In genomic region chr18:79402209-79402576, GRCh38 we compare ENCODE assay signal across 14 cellular contexts. TPM values are rescaled to one million over a fixed set of nuclear protein-coding genes. Genes with fewer than 3 reads are reported as not detected.
DNase-seq lines count a peak whose midpoint lies in the region; TF ChIP-seq lines count a peak whose summit lies in the region.
"Had no signal": no experiment of that assay in that cellular context is flagged by ENCODE, and none has a peak within 500 bp of the region (broad histone marks: within the 10 kb centered on the region; RNA-seq: fewer than 3 reads in every experiment).

No MANE protein-coding gene starts in this region.

- no peak overlapping the region for H3K4me2 ChIP-seq in GM23248 (ENCODE audit: unreplicated experiment)

- no peaks in the 10 kb centered on the region for H3K9me3 ChIP-seq in GM23248 (ENCODE audit: low read depth)
- H3K9me3 ChIP-seq: adrenal gland, SJSA1 had no signal

- H3K36me3 ChIP-seq in GM23248 (ENCODE audit: low read depth) = no peaks in the 10 kb centered on the region
- H3K36me3 ChIP-seq: adrenal gland, SJSA1 had no signal

- H4K20me1 ChIP-seq in GM23248 (ENCODE audit: insufficient read depth) = no peaks in the 10 kb centered on the region

- no peaks in the 10 kb centered on the region for H3K27me3 Mint-ChIP-seq in T-helper 1 cell treated with Interleukin-12 subunit alpha and Interleukin-12 subunit beta and Interleukin-4 antibody, amounts not matched to agents 30 μg/mL and 1 μg/mL, for 36 hours (ENCODE audit: low read depth)
- no peaks in the 10 kb centered on the region for H3K27me3 Mint-ChIP-seq in activated CD4-positive, alpha-beta memory T cell treated with anti-CD3 and anti-CD28 coated beads, Interleukin-2, amount 10 ng/mL, durations not matched to agents 7 days and 5 days
- H3K27me3 Mint-ChIP-seq in glutamatergic neuron (ENCODE audit: unreplicated experiment) = peaks cover 4% of the 10 kb centered on the region

- CTCF ChIA-PET in activated CD4-positive, alpha-beta memory T cell treated with anti-CD3 and anti-CD28 coated beads, Interleukin-2, amount 10 ng/mL, durations not matched to agents 7 days and 5 days (lab: Charles Lee) = no interaction called here

- peak overlapping the region; percentile 81 for H3K4me3 Mint-ChIP-seq in T-helper 1 cell treated with Interleukin-12 subunit alpha and Interleukin-12 subunit beta and Interleukin-4 antibody, amounts not matched to agents 30 μg/mL and 1 μg/mL, for 36 hours
- peak overlapping the region; percentile 80 for H3K4me3 Mint-ChIP-seq in activated CD4-positive, alpha-beta memory T cell treated with anti-CD3 and anti-CD28 coated beads, Interleukin-2, amount 10 ng/mL, durations not matched to agents 7 days and 5 days
- no peak overlapping the region for H3K4me3 Mint-ChIP-seq in glutamatergic neuron (ENCODE audit: unreplicated experiment)

- peaks cover 15% of the 10 kb centered on the region for H3K36me3 Mint-ChIP-seq in T-helper 1 cell treated with Interleukin-12 subunit alpha and Interleukin-12 subunit beta and Interleukin-4 antibody, amounts not matched to agents 30 μg/mL and 1 μg/mL, for 36 hours (ENCODE audit: low read depth)
- H3K36me3 Mint-ChIP-seq in activated CD4-positive, alpha-beta memory T cell treated with anti-CD3 and anti-CD28 coated beads, Interleukin-2, amount 10 ng/mL, durations not matched to agents 7 days and 5 days (ENCODE audit: low read depth) = peaks cover 38% of the 10 kb centered on the region
- H3K36me3 Mint-ChIP-seq in glutamatergic neuron (ENCODE audit: unreplicated experiment) = no peaks in the 10 kb centered on the region

- H3K4me1 ChIP-seq in GM23248 (ENCODE audit: insufficient read depth) = peaks cover 7% of the 10 kb centered on the region

- DNase-seq in T-helper 1 cell = no peak
- no peak for DNase-seq in activated CD4-positive, alpha-beta memory T cell treated with anti-CD3 and anti-CD28 coated beads, Interleukin-2, amount 10 ng/mL, durations not matched to agents 7 days and 5 days
- DNase-seq in glutamatergic neuron = peak; percentile 15
- no peak for DNase-seq in NCI-H2081 treated with DMSO at 0.1 percent for 48 hours (lab: John Stamatoyannopoulos, UW)
- no peak for DNase-seq in NCI-H69 (lab: John Stamatoyannopoulos, UW)
- no peak for DNase-seq in GM23248
- DNase-seq: adrenal gland; effector CD4-positive, alpha-beta T cell; head of caudate nucleus; NCI-H1092 had no signal

- H3K79me2 ChIP-seq in GM23248 (ENCODE audit: insufficient read depth) = peaks cover 24% of the 10 kb centered on the region

- H3K9me3 Mint-ChIP-seq in T-helper 1 cell treated with Interleukin-12 subunit alpha and Interleukin-12 subunit beta and Interleukin-4 antibody, amounts not matched to agents 30 μg/mL and 1 μg/mL, for 36 hours = no peaks in the 10 kb centered on the region
- H3K9me3 Mint-ChIP-seq in activated CD4-positive, alpha-beta memory T cell treated with anti-CD3 and anti-CD28 coated beads, Interleukin-2, amount 10 ng/mL, durations not matched to agents 7 days and 5 days = no peaks in the 10 kb centered on the region
- peaks cover 5% of the 10 kb centered on the region for H3K9me3 Mint-ChIP-seq in glutamatergic neuron (ENCODE audit: unreplicated experiment)

- H3F3A ChIP-seq in GM23248 (ENCODE audit: insufficient read depth) = peaks cover 6% of the 10 kb centered on the region; the same call in 1 of the 2 replicates

- H3K9me2 ChIP-seq in GM23248 (ENCODE audit: insufficient read depth) = no peaks in the 10 kb centered on the region

- whole genome bisulfite sequencing in GM23248 (ENCODE audit: low coverage in 1 of 2, low lambda C conversion rate in 2 of 2, missing lambda C conversion rate in 2 of 2), 2 experiments = 88 to 89% methylated on average over 16 of the region's 16 CpGs

- H3K27ac Mint-ChIP-seq in T-helper 1 cell treated with Interleukin-12 subunit alpha and Interleukin-12 subunit beta and Interleukin-4 antibody, amounts not matched to agents 30 μg/mL and 1 μg/mL, for 36 hours = peak overlapping the region; percentile 94
- H3K27ac Mint-ChIP-seq in activated CD4-positive, alpha-beta memory T cell treated with anti-CD3 and anti-CD28 coated beads, Interleukin-2, amount 10 ng/mL, durations not matched to agents 7 days and 5 days = peak overlapping the region; percentile 93
- H3K27ac Mint-ChIP-seq in glutamatergic neuron (ENCODE audit: unreplicated experiment) = no peak overlapping the region

- POLR2A ChIA-PET in activated CD4-positive, alpha-beta memory T cell treated with anti-CD3 and anti-CD28 coated beads, Interleukin-2, amount 10 ng/mL, durations not matched to agents 7 days and 5 days (lab: Charles Lee) = interaction anchor here (2.1 to 3.9 kb wide), 2 partner anchors 115 to 121 kb away, joined by 6 to 20 read pairs; no protein-coding TSS in a partner anchor

- H3K4me3 ChIP-seq in skin epidermis = no peak overlapping the region
- H3K4me3 ChIP-seq in GM23248 = no peak overlapping the region
- H3K4me3 ChIP-seq: SJSA1 had no signal

- H3K4me1 Mint-ChIP-seq in T-helper 1 cell treated with Interleukin-12 subunit alpha and Interleukin-12 subunit beta and Interleukin-4 antibody, amounts not matched to agents 30 μg/mL and 1 μg/mL, for 36 hours (ENCODE audit: low read depth) = peaks cover 49% of the 10 kb centered on the region
- H3K4me1 Mint-ChIP-seq in activated CD4-positive, alpha-beta memory T cell treated with anti-CD3 and anti-CD28 coated beads, Interleukin-2, amount 10 ng/mL, durations not matched to agents 7 days and 5 days = peaks cover 63% of the 10 kb centered on the region
- peaks cover 22% of the 10 kb centered on the region for H3K4me1 Mint-ChIP-seq in glutamatergic neuron (ENCODE audit: low read depth, unreplicated experiment)

- H3K27ac ChIP-seq in skin epidermis (peak overlapping the region in 13 of 21 experiments; percentile 9 to 96 (median 73)), GM23248 (no peak overlapping the region)
- H3K27ac ChIP-seq: 22Rv1, SJSA1 had no signal

- TF ChIP-seq CTCF in glutamatergic neuron (IDR thresholded peaks at IDR 0.05; ENCODE audit: partially characterized antibody, unreplicated experiment) = no peak

- no peaks in the 10 kb centered on the region for H3K27me3 ChIP-seq in GM23248 (replicated peaks; ENCODE audit: insufficient read depth)
- H3K27me3 ChIP-seq: adrenal gland, SJSA1 had no signal

- no peak overlapping the region for H3K9ac ChIP-seq in GM23248

- in situ Hi-C loops in GM23248 (cut with MboI) = no loop called here

- H2AFZ ChIP-seq in GM23248 = no peak overlapping the region

RNA-seq across cellular contexts. Expression of gene NFATC1, which starts 6.5 kb away (rescaled TPM):
- total RNA-seq in activated CD4-positive, alpha-beta memory T cell treated with anti-CD3 and anti-CD28 coated beads, Interleukin-2, amount 10 ng/mL, durations not matched to agents 7 days and 5 days = 10 to 100 TPM; 43.8 to 44.5 TPM
- total RNA-seq in glutamatergic neuron (ENCODE audit: unreplicated experiment) = 5.3 TPM
- total RNA-seq in GM23248 (2014; rRNA removed; shearing (Covaris generic)) = 6.4 and 7.5 TPM in 2 replicates
- 9.2 and 9.8 TPM in 2 replicates for polyA plus RNA-seq in GM23248 (2016; fragmentation: Nextera tagmentation; extraction: Ambion mirVana)
